Comparison of ENCODE assay signal across 7 cellular contexts in the genomic region with DNA sequence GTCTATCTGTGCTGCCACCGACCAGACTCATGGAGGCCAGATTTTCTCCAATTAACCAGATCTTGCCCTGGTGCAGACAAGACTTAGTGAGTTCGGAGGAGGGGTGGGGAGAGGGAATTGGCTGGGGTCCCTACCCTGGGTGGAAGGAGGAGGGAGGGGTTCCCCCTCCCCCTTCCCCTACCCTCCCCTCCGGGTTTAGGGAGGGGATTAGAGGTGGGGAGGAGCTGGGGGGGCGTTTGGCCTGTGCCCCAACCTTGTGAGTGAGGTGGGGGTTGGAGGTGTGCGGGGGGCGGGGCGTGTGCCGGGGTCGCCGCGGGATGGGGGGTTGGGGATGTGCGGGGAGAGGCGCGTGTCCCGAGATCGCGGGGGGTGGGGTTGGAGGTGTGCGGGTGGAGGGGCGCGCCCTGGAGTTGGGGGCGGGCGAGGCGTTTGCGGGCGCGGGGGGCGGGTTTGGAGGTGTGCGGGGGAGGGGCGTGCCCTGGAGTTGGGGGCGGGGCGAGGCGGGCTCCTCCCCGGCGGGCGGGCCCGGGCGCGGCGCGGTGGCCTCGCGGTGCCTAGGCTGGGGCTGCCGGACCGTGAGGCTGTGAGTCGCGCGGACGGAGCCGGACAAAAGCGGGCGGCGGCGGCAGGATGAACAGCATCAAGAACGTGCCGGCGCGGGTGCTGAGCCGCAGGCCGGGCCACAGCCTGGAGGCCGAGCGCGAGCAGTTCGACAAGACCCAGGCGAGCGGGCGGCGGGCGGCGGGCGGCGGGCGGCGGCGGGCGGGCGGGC. TPM values are rescaled to one million over a fixed set of nuclear protein-coding genes. Genes with fewer than 3 reads are reported as not detected.
DNase-seq lines count a peak whose midpoint lies in the region; ATAC-seq, FAIRE-seq and TF ChIP-seq lines count a peak whose summit lies in the region.

TSS of gene HIP1R (plus strand) at position 537 of the 772 bp plus-strand sequence. CDS start at position 631, 94 bp downstream.

- TF ChIP-seq CTCF in H1 (IDR thresholded peaks at IDR 0.05; ENCODE audit: control extremely low read depth in 1 of 3, insufficient read depth in 1 of 3, low read depth in 1 of 3, low read length in 3 of 3), result no peak

- peak; percentile 41 for ATAC-seq in GM18909 (IDR thresholded peaks at IDR 0.05; ENCODE audit: poor library complexity, unreplicated experiment)

- no peak within 1 kb of the TSS for H3K14ac ChIP-seq in H1 (ENCODE audit: insufficient read length)

- H2BK20ac ChIP-seq in H1 (ENCODE audit: low read length), result no peak within 1 kb of the TSS

- H3K4me2 ChIP-seq in Karpas-422 (ENCODE audit: low read depth, low read length, poor library complexity, severe bottlenecking), result peak within 1 kb of the TSS; percentile 99
- peak within 1 kb of the TSS; percentile 83 to 95 for H3K4me2 ChIP-seq in H1 (ENCODE audit: insufficient read depth in 1 of 2, low read depth in 2 of 2, low read length in 2 of 2)

- no peak within 1 kb of the TSS for H3K4ac ChIP-seq in H1 (replicated peaks; ENCODE audit: insufficient read length, low read depth, low read length)

- H2BK15ac ChIP-seq in H1 (ENCODE audit: low read length), result no peak within 1 kb of the TSS

- H3K56ac ChIP-seq in H1 (replicated peaks; ENCODE audit: insufficient read length, low read depth, low read length), result no peak within 1 kb of the TSS

- no peak within 1 kb of the TSS for H4K5ac ChIP-seq in H1 (ENCODE audit: insufficient read length, low read depth, low read length)

- TF ChIP-seq EP300 in H1 (IDR thresholded peaks at IDR 0.05; ENCODE audit: borderline replicate concordance in 1 of 2, low read depth in 2 of 2, low read length in 2 of 2), result no peak

- peaks cover 22% of the 10 kb centered on the region for H4K20me1 ChIP-seq in Karpas-422 (ENCODE audit: insufficient read depth, low read depth, low read length)
- peaks cover 10 to 14% of the 10 kb centered on the region in 2 experiments for H4K20me1 ChIP-seq in H1 (replicated peaks in 1 of 2; ENCODE audit: control insufficient read depth in 1 of 2, insufficient read depth in 2 of 2, low read length in 2 of 2)

- H2AFZ ChIP-seq in Karpas-422 (ENCODE audit: low read length), result peak within 1 kb of the TSS; percentile 72
- peak within 1 kb of the TSS; percentile 84; the same call in 1 of the 2 replicates for H2AFZ ChIP-seq in H1 (ENCODE audit: low read length)

- no peak within 1 kb of the TSS for H3K23ac ChIP-seq in H1 (ENCODE audit: insufficient read length)

- H3K79me1 ChIP-seq in H1 (ENCODE audit: low read depth, low read length), result peaks cover 10% of the 10 kb centered on the region; the same call in 1 of the 2 replicates

- H3K27ac ChIP-seq in Karpas-422 (ENCODE audit: low read length), result no peak within 1 kb of the TSS
- no peak within 1 kb of the TSS for H3K27ac ChIP-seq in H1 (ENCODE audit: low read depth, low read length)

- H3K9ac ChIP-seq in Karpas-422 (ENCODE audit: low read length) (peak within 1 kb of the TSS; percentile 73), H1 (replicated peaks in 1 of 4; ENCODE audit: extremely low read depth in 1 of 4, low read depth in 3 of 4, low read length in 3 of 4) (peak within 1 kb of the TSS in 2 of 4 experiments; percentile 61 to 81; a peak in 3 of 7 replicates)

- POLR2A ChIA-PET in H1 (lab: Charles Lee; ENCODE audit: partially characterized antibody), result interaction anchor here (0.8 to 2.0 kb wide), 3 partner anchors 45 to 267 kb away, joined by 3 to 6 read pairs (median 4); partner anchors contain the start of gene OGFOD2

- CTCF ChIA-PET in H1 (lab: Charles Lee; ENCODE audit: partially characterized antibody), result interaction anchor here (0.8 to 4.3 kb wide), 4 partner anchors 11 to 373 kb away, joined by 3 to 29 read pairs (median 6); no protein-coding TSS in a partner anchor

- FAIRE-seq in H1 (lab: Jason Lieb, UNC), result no peak

- TF ChIP-seq POLR2A in H1 (IDR thresholded peaks at IDR 0.05; ENCODE audit: control extremely low read depth in 1 of 2, low read depth in 2 of 2, low read length in 2 of 2), result no peak

- 3% methylated on average over 4 of the region's 76 CpGs; no CpG with 5 or more reads in 1 of the 2 experiments for WGBS in H1 (ENCODE audit: extremely low coverage in 1 of 2, insufficient coverage in 1 of 2, insufficient read length in 1 of 2, insufficient replicate concordance in 2 of 2, low coverage in 1 of 2, low lambda C conversion rate in 2 of 2, missing lambda C conversion rate in 1 of 2), 2 experiments

- H3K27me3 ChIP-seq in Karpas-422 (ENCODE audit: low read length) (no peaks in the 10 kb centered on the region), H1 (replicated peaks in 1 of 4; ENCODE audit: control insufficient read depth in 3 of 4, extremely low read depth in 1 of 4, insufficient read depth in 3 of 4, low read length in 3 of 4) (peaks cover 2 to 30% (median 22%) of the 10 kb centered on the region in 4 experiments), mononuclear cell (ENCODE audit: insufficient read depth, low read length) (peaks cover 3% of the 10 kb centered on the region)

- no peak for TF ChIP-seq RAD21 in H1 (IDR thresholded peaks at IDR 0.05 in 1 of 2, conservative IDR thresholded peaks at IDR 0.05 in 1 of 2; ENCODE audit: low read depth in 2 of 2, low read length in 2 of 2)

- no peaks in the 10 kb centered on the region for H3K79me2 ChIP-seq in Karpas-422 (ENCODE audit: low read length)
- H3K79me2 ChIP-seq in H1 (ENCODE audit: control insufficient read depth in 1 of 2, insufficient read depth in 2 of 2, low read length in 2 of 2), result no peaks in the 10 kb centered on the region; a peak in 1 of 4 replicates

- no peak within 1 kb of the TSS for H2BK5ac ChIP-seq in H1 (ENCODE audit: low read depth, low read length)

- H3K4me3 ChIP-seq in Karpas-422 (ENCODE audit: low read length), result peak within 1 kb of the TSS; percentile 82
- peak within 1 kb of the TSS; percentile 58 to 74 (median 66) for H3K4me3 ChIP-seq in H1 (ENCODE audit: extremely low read depth in 1 of 4, insufficient read depth in 2 of 4, low read depth in 3 of 4, low read length in 4 of 4)
- peak within 1 kb of the TSS; percentile 63 for H3K4me3 ChIP-seq in mononuclear cell (ENCODE audit: low read length)

- H3K18ac ChIP-seq in H1 (ENCODE audit: extremely low read depth, low read length), result peak within 1 kb of the TSS; percentile 4; the same call in 1 of the 2 replicates

- H2BK120ac ChIP-seq in H1 (replicated peaks; ENCODE audit: low read depth, low read length), result no peak within 1 kb of the TSS

- no peak within 1 kb of the TSS for H2BK12ac ChIP-seq in H1 (ENCODE audit: low read depth, low read length)

- H3K4me1 ChIP-seq in Karpas-422 (ENCODE audit: low read length) (peaks cover 30% of the 10 kb centered on the region), H1 (replicated peaks in 1 of 4; ENCODE audit: control insufficient read depth in 3 of 4, insufficient read depth in 4 of 4, low read length in 3 of 4) (peaks cover 0 to 13% (median 0%) of the 10 kb centered on the region in 4 experiments; a peak in 3 of 7 replicates), mononuclear cell (ENCODE audit: insufficient read depth, low read length) (peaks cover 32% of the 10 kb centered on the region)

- H3K9me3 ChIP-seq in Karpas-422 (ENCODE audit: low read length) (no peaks in the 10 kb centered on the region), H1 (ENCODE audit: insufficient read depth in 2 of 2, low read depth in 1 of 2, low read length in 1 of 2) (no peaks in the 10 kb centered on the region), mononuclear cell (ENCODE audit: low read depth, low read length) (no peaks in the 10 kb centered on the region)

- peak; percentile 76 for DNase-seq in Karpas-422
- peak; percentile 87 for DNase-seq in activated CD8-positive, alpha-beta memory T cell treated with anti-CD3 and anti-CD28 coated beads for 24 hours
- peak in 1 of 2 experiments; percentile 78 for DNase-seq in H1 (ENCODE audit: low read depth in 1 of 2, low spot score in 2 of 2)
- peak; percentile 50 for DNase-seq in stimulated activated CD8-positive, alpha-beta memory T cell treated with anti-CD3 and anti-CD28 coated beads, Interleukin-4, amount 100 ng/mL, for 24 hours (ENCODE audit: low read depth)
- no peak for DNase-seq in T1000 (lab: John Stamatoyannopoulos, UW)

- H3K9me2 ChIP-seq in Karpas-422 (replicated peaks; ENCODE audit: insufficient read depth, low read length), result no peaks in the 10 kb centered on the region

- H4K91ac ChIP-seq in H1 (replicated peaks; ENCODE audit: insufficient read length, low read length), result no peak within 1 kb of the TSS

- peaks cover 13% of the 10 kb centered on the region; the same call in 1 of the 2 replicates for H3K23me2 ChIP-seq in H1 (ENCODE audit: low read depth, low read length)

- H3K36me3 ChIP-seq in Karpas-422 (ENCODE audit: insufficient read depth, low read length), result no peaks in the 10 kb centered on the region
- no peaks in the 10 kb centered on the region; a peak in 1 of 8 replicates for H3K36me3 ChIP-seq in H1 (ENCODE audit: control insufficient read depth in 2 of 4, insufficient read depth in 4 of 4, low read length in 3 of 4)

- peak within 1 kb of the TSS; percentile 87; the same call in 1 of the 2 replicates for H4K8ac ChIP-seq in H1 (ENCODE audit: extremely low read depth, insufficient read depth, low read length)

- no peak within 1 kb of the TSS for H2AK5ac ChIP-seq in H1 (ENCODE audit: low read depth, low read length)

TF ChIP-seq in H1, 55 proteins besides CTCF, POLR2A, EP300 and RAD21 (continues in another document):
- TF ChIP-seq USF2 (IDR thresholded peaks at IDR 0.05; ENCODE audit: low read length) (no peak), SRF (IDR thresholded peaks at IDR 0.05; ENCODE audit: low read depth, low read length) (no peak), RNF2 (IDR thresholded peaks at IDR 0.05; ENCODE audit: borderline replicate concordance, low read depth, low read length, missing control alignments, poor library complexity, severe bottlenecking) (no peak), ASH2L (IDR thresholded peaks at IDR 0.05; ENCODE audit: low read length) (peak; percentile 19)

RNA-seq across cellular contexts. Expression of gene HIP1R, which starts in this region (rescaled TPM):
- total RNA-seq in Karpas-422 (2014; rRNA removed; shearing (Covaris generic); ENCODE audit: low replicate concordance), result 19.4 and 42.9 TPM in 2 replicates
- total RNA-seq in H1 (2021; fragmentation: NEBNext Ultra II Directional; extraction: Animal tissue kit (Norgen Biotek cat#: 25700)), result 14.5 and 14.7 TPM in 2 replicates
- 11.2 and 16.1 TPM in 2 replicates for polyA plus RNA-seq in H1 (2011; rRNA removed)
- polyA plus RNA-seq in H1 (2011; cell fraction: cytosol; rRNA removed), result 15.5 TPM
- 101 TPM for polyA plus RNA-seq in H1 (2011; cell fraction: nucleus; rRNA removed)
- polyA plus RNA-seq in H1 (2012, experiment 1 of 2), result 12.0 to 17.7 TPM (median 16.9 TPM) in 4 replicates
- polyA plus RNA-seq in H1 (2012, experiment 2 of 2), result 15.1 TPM
- 8.5 TPM for polyA plus RNA-seq in H1 (2013, experiment 1 of 2)
- polyA plus RNA-seq in H1 (2013, experiment 2 of 2), result 6.9 TPM
- 14.0 and 15.2 TPM in 2 replicates for polyA minus RNA-seq in H1 (2011; rRNA and poly(A)+ RNA removed)
- polyA minus RNA-seq in H1 (2011; cell fraction: cytosol; rRNA and poly(A)+ RNA removed), result 10.6 TPM
- 24.7 TPM for polyA minus RNA-seq in H1 (2011; cell fraction: nucleus; rRNA and poly(A)+ RNA removed)
- 76.3 TPM for total RNA-seq in mononuclear cell
